In the genomic region with DNA sequence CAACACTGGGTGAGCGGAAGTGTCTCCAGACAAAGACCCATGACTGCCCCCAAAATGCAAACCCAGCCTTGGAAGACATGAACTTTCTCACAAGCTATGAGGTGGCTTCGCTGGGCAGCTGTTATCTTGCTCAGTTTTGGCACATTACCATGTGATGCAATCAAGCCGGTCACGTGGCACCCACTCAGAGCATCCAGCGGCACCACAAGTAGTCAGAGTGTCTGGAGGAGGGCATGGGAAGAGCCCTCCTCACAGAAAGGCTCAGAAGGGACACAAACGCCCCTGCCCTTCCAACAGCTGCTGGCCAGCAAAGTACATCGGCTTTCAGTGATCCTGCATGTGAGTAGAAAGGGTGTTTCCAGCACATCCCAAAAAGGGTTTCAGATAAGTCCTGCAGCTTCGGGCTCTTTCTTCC, we compare ENCODE assay signal across 8 cellular contexts.
DNase-seq lines count a peak whose midpoint lies in the region; ATAC-seq, FAIRE-seq and TF ChIP-seq lines count a peak whose summit lies in the region.

No MANE protein-coding gene starts in this region.

- POLR2A ChIA-PET in naive thymus-derived CD4-positive, alpha-beta T cell (lab: Charles Lee), result interaction anchor here (0.6 kb wide), 1 partner anchor 144 kb away, joined by 4 read pairs; no protein-coding TSS in a partner anchor

- H3K27me3 Mint-ChIP-seq in naive thymus-derived CD4-positive, alpha-beta T cell, result peaks cover 0 to 10% (median 0%) of the 10 kb centered on the region in 5 donors

- H3K27ac ChIP-seq in naive thymus-derived CD4-positive, alpha-beta T cell (ENCODE audit: low read depth, low read length), result no peak overlapping the region

- no peaks in the 10 kb centered on the region for H3K9me3 ChIP-seq in naive thymus-derived CD4-positive, alpha-beta T cell (ENCODE audit: control insufficient read depth in 2 of 3, low read length in 3 of 3)

- H3K4me1 ChIP-seq in naive thymus-derived CD4-positive, alpha-beta T cell (ENCODE audit: control insufficient read depth in 2 of 2, insufficient read depth in 2 of 2, low read length in 2 of 2), result peaks cover 9 to 19% of the 10 kb centered on the region in 2 donors

- CTCF ChIA-PET in naive thymus-derived CD4-positive, alpha-beta T cell (lab: Charles Lee), result no interaction called here

- H3K9me3 Mint-ChIP-seq in naive thymus-derived CD4-positive, alpha-beta T cell, result no peaks in the 10 kb centered on the region

- intact Hi-C loops in naive thymus-derived CD4-positive, alpha-beta T cell (cut with micrococcal nuclease), result no loop called here

- peak; percentile 55 for DNase-seq in CD1c-positive myeloid dendritic cell (ENCODE audit: extremely low spot score)
- peak; percentile 46 for DNase-seq in NCI-H2107 treated with DMSO at 0.1 percent for 48 hours (lab: John Stamatoyannopoulos, UW; ENCODE audit: unreplicated experiment)
- peak; percentile 78 for DNase-seq in bronchial epithelial cell (ENCODE audit: low read depth)
- no peak for DNase-seq in naive thymus-derived CD4-positive, alpha-beta T cell
- no peak for DNase-seq in activated gamma-delta T cell treated with Interleukin-2 at 50 U/mL for 16 hours
- DNase-seq in activated CD8-positive, alpha-beta memory T cell treated with anti-CD3 and anti-CD28 coated beads, Interleukin-2, amount 50 U/mL, for 4 hours, result no peak

- FAIRE-seq in bronchial epithelial cell (lab: Jason Lieb, UNC), result no peak

- no peak overlapping the region for H3K4me3 Mint-ChIP-seq in naive thymus-derived CD4-positive, alpha-beta T cell

- H3K36me3 Mint-ChIP-seq in naive thymus-derived CD4-positive, alpha-beta T cell, result peaks cover 0 to 3% (median 0%) of the 10 kb centered on the region in 5 donors

- ATAC-seq in naive thymus-derived CD4-positive, alpha-beta T cell, result peak; percentile 28
- ATAC-seq in GM21825 (IDR thresholded peaks at IDR 0.05; ENCODE audit: unreplicated experiment) (no peak), HG03439 (IDR thresholded peaks at IDR 0.05; ENCODE audit: unreplicated experiment) (no peak)

- peaks cover 1% of the 10 kb centered on the region for H3K27me3 ChIP-seq in bronchial epithelial cell (ENCODE audit: control insufficient read depth, insufficient read depth, low read length)
- no peaks in the 10 kb centered on the region for H3K27me3 ChIP-seq in naive thymus-derived CD4-positive, alpha-beta T cell (ENCODE audit: control insufficient read depth in 2 of 2, insufficient read depth in 2 of 2, low read length in 2 of 2)

- no peak for TF ChIP-seq CTCF in bronchial epithelial cell (IDR thresholded peaks at IDR 0.05; ENCODE audit: insufficient read depth, low read length, severe bottlenecking)

- H3K4me3 ChIP-seq in bronchial epithelial cell (ENCODE audit: low read depth, low read length), result no peak overlapping the region
- no peak overlapping the region for H3K4me3 ChIP-seq in naive thymus-derived CD4-positive, alpha-beta T cell (ENCODE audit: low read length)

- peaks cover 11 to 33% (median 24%) of the 10 kb centered on the region in 7 donors for H3K4me1 Mint-ChIP-seq in naive thymus-derived CD4-positive, alpha-beta T cell

- H3K36me3 ChIP-seq in bronchial epithelial cell (ENCODE audit: control insufficient read depth, insufficient read depth, low read length), result no peaks in the 10 kb centered on the region
- H3K36me3 ChIP-seq in naive thymus-derived CD4-positive, alpha-beta T cell (ENCODE audit: control insufficient read depth in 2 of 3, insufficient read depth in 3 of 3, low read length in 3 of 3), result no peaks in the 10 kb centered on the region

- H3K27ac Mint-ChIP-seq in naive thymus-derived CD4-positive, alpha-beta T cell, result peak overlapping the region in 1 of 9 donors; percentile 22

Comparison
In these comparisons a context has a peak if more than half of its experiments do, and no peak if none do; other contexts are left out.
1. DNase-seq: peak in CD1c-positive myeloid dendritic cell (single experiment), NCI-H2107 treated with DMSO at 0.1 percent for 48 hours (single experiment) and bronchial epithelial cell (single experiment); none in naive thymus-derived CD4-positive, alpha-beta T cell (0 of 9), activated gamma-delta T cell treated with Interleukin-2 at 50 U/mL for 16 hours (single experiment) and activated CD8-positive, alpha-beta memory T cell treated with anti-CD3 and anti-CD28 coated beads, Interleukin-2, amount 50 U/mL, for 4 hours (single experiment).